9 cellular contexts compared by ENCODE assay signal in the genomic region with DNA sequence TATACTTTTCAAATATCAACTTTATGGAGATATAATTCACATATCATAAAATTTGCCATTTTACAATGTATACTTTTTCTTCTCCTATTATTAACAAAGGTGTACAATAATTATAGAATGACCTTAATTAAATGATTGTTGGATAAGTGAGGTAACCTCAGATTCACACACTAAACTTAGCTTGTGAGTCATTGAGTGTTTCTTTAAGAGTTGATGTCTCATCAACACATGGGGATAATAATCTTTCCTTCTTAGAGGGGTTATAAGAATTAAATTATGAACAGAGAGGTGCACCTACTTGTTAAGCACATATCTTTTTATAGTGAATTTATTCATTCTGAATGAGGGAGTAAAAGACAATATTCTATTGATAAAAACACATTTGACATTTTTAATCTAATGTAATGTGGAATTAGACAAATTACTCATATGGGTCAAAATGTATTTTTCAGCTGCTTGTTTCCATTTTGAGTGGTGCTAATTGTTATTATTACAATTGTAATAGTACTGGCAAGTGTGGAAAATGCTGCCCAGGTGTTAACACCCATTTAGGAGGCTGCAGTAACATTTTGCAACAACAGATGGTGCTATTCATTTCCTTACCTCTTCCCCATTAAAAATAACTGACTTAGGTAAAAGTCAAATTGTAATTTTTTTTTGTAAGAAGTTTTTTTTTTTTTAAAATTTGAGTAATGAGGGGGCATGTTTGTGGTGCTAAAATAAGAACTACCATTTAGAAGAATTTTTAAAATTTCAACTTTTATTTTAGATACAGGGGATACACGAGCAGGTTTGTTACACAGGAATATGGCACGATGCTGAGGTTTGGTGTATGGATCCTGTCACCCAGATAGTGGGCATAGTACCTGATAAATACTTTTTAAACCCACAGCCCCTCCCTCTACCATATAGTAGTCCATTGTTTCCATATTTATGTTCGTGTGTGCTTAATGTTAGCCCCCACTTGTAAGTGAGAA. TPM values are rescaled to one million over a fixed set of nuclear protein-coding genes. Genes with fewer than 3 reads are reported as not detected.
DNase-seq lines count a peak whose midpoint lies in the region; ATAC-seq and TF ChIP-seq lines count a peak whose summit lies in the region.
"Had no signal": no experiment of that assay in that cellular context is flagged by ENCODE, and none has a peak within 500 bp of the region (broad histone marks: within the 10 kb centered on the region; RNA-seq: fewer than 3 reads in every experiment).

No MANE protein-coding gene starts in this region.

- H3K9me3 ChIP-seq in smooth muscle cell (replicated peaks; ENCODE audit: low read depth) = no peaks in the 10 kb centered on the region
- H3K9me3 ChIP-seq: SJCRH30 had no signal

- H3K9ac ChIP-seq in smooth muscle cell (ENCODE audit: low read depth) = no peak overlapping the region

- no peaks in the 10 kb centered on the region for H3K4me1 ChIP-seq in smooth muscle cell (ENCODE audit: low read depth)
- H3K4me1 ChIP-seq: SJCRH30 had no signal

- no peaks in the 10 kb centered on the region for H4K20me1 ChIP-seq in smooth muscle cell (ENCODE audit: low read depth)

- no peaks in the 10 kb centered on the region for H3K79me2 ChIP-seq in smooth muscle cell (ENCODE audit: low read depth)

- H3K4me2 ChIP-seq in smooth muscle cell = no peak overlapping the region

- H3K36me3 ChIP-seq in smooth muscle cell (ENCODE audit: low read depth) = no peaks in the 10 kb centered on the region
- H3K36me3 ChIP-seq: SJCRH30 had no signal

- ATAC-seq in activated CD4-positive, CD25-positive, alpha-beta regulatory T cell treated with anti-CD3 and anti-CD28 coated beads, Interleukin-2, amount 50 U/mL, for 24 hours = no peak
- ATAC-seq in HG03196 (IDR thresholded peaks at IDR 0.05; ENCODE audit: unreplicated experiment) = no peak

- WGBS in smooth muscle cell (ENCODE audit: low lambda C conversion rate) = 96% methylated on average over 3 of the region's 3 CpGs

- peak; percentile 57 for DNase-seq in D341Med (ENCODE audit: low spot score)
- DNase-seq in GM20000 (ENCODE audit: low spot score) = peak; percentile 24
- DNase-seq in NCI-H2171 treated with DMSO at 0.1 percent for 48 hours (lab: John Stamatoyannopoulos, UW) = peak; percentile 13
- peak; percentile 51 for DNase-seq in epithelial cell of esophagus (ENCODE audit: low read depth)
- no peak for DNase-seq in smooth muscle cell (lab: John Stamatoyannopoulos, UW; ENCODE audit: unreplicated experiment)
- DNase-seq in stimulated activated CD4-positive, alpha-beta T cell treated with anti-CD3 and anti-CD28 coated beads, Interleukin-12 subunit alpha, Interleukin-12 subunit beta, amount 100 ng/mL, for 4 hours = no peak

- TF ChIP-seq CTCF in GM20000 (IDR thresholded peaks at IDR 0.05; ENCODE audit: extremely low read depth, missing control alignments) (peak; percentile 54), epithelial cell of esophagus (IDR thresholded peaks at IDR 0.05; ENCODE audit: insufficient read depth, low read depth, low read length, missing control alignments) (peak; percentile 85), smooth muscle cell (IDR thresholded peaks at IDR 0.05; ENCODE audit: borderline replicate concordance, insufficient read depth, poor library complexity, severe bottlenecking) (peak; percentile 81)

- no peaks in the 10 kb centered on the region for H3K27me3 ChIP-seq in smooth muscle cell (ENCODE audit: low read depth)
- H3K27me3 ChIP-seq: SJCRH30 had no signal

- H3K4me3 ChIP-seq in epithelial cell of esophagus (ENCODE audit: low read length) = no peak overlapping the region
- no peak overlapping the region for H3K4me3 ChIP-seq in smooth muscle cell
- H3K4me3 ChIP-seq: SJCRH30 had no signal

- no peak overlapping the region for H3K27ac ChIP-seq in smooth muscle cell (ENCODE audit: low read depth)
- H3K27ac ChIP-seq: SJCRH30 had no signal

- H3F3A ChIP-seq in smooth muscle cell (ENCODE audit: low read depth) = no peaks in the 10 kb centered on the region

- H2AFZ ChIP-seq in smooth muscle cell (ENCODE audit: low read depth) = no peak overlapping the region

RNA-seq across cellular contexts. Expression of a gene that starts 32.1 kb away (rescaled TPM):
- total RNA-seq in smooth muscle cell = not detected in 2 replicates
- polyA plus RNA-seq in smooth muscle cell = not detected in 2 replicates
- total RNA-seq: SJCRH30 had no signal

Comparison
In these comparisons a context has a peak if more than half of its experiments do, and no peak if none do; other contexts are left out.
1. DNase-seq: peak in D341Med (single experiment), GM20000 (single experiment), NCI-H2171 treated with DMSO at 0.1 percent for 48 hours (single experiment) and epithelial cell of esophagus (single experiment); none in smooth muscle cell (single experiment) and stimulated activated CD4-positive, alpha-beta T cell treated with anti-CD3 and anti-CD28 coated beads, Interleukin-12 subunit alpha, Interleukin-12 subunit beta, amount 100 ng/mL, for 4 hours (single experiment).
2. Peak in every context shown above with its lines, with median percentiles within 50 percentile points of each other: CTCF ChIP-seq.